In the genomic region with DNA sequence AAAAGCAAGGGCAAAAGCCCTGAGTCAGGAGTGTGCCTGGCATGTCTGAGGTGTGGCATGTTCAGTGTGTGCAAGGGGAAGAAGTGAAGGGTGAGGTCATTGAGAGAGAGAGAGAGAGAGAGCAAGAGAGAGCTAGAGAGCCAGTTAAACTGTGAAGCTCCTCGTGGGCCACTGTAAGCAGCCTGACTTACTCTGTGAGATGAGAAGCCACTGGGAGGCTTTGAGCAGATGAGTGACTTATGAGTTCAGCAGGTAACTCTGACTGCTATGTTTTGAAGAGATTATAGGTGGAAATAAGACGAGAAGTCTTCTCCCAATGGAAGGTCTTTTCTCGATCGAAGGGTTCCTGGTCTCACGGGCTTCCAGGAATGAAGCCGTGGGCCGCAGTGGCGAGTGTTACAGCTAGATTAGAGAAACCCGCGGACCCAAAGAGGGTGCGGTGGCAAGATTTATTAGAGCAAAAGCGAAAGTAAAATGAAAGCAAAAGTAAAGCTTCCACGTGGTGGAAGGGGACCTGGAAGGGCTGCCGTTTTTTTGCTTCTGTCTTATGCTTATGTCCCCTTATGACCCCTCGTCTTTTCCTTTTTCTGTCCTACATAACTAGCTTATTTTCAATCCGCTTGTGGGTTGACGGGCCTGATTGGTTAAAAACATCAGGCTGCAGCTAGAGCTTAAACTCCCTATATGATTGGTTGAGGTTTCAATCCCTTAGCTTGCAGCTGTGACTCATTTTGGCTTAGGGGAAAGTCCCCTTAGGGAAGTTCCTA, we compare ENCODE assay signal across 1 cellular context.
TF ChIP-seq lines count a peak whose summit lies in the region.

No MANE protein-coding gene starts in this region.

TF ChIP-seq in K562, 482 proteins besides CTCF, POLR2A, EP300 and RAD21 (continued from another document and continues in another):
- TF ChIP-seq RERE (CRISPR knock-in tag; IDR thresholded peaks at IDR 0.05; ENCODE audit: borderline replicate concordance) (no peak), FOXM1 (IDR thresholded peaks at IDR 0.05; ENCODE audit: low read depth) (peak; percentile 86), FOXM1 (CRISPR knock-in tag; IDR thresholded peaks at IDR 0.05; ENCODE audit: low read depth) (no peak), SMARCA5 (IDR thresholded peaks at IDR 0.05) (no peak; the same call in 1 of the 2 replicates), EHMT2 (IDR thresholded peaks at IDR 0.05) (peak; percentile 91), ZBTB7A (IDR thresholded peaks at IDR 0.05; ENCODE audit: borderline replicate concordance, control insufficient read depth, low read depth, low read length) (no peak; the same call in 1 of the 2 replicates), ZNF79 (CRISPR knock-in tag; IDR thresholded peaks at IDR 0.05; ENCODE audit: low read depth) (no peak), CBX2 (IDR thresholded peaks at IDR 0.05; ENCODE audit: insufficient read depth, low read length, poor library complexity, severe bottlenecking) (no peak), PBX2 (CRISPR knock-in tag; IDR thresholded peaks at IDR 0.05; ENCODE audit: low read depth) (no peak), PBX2 (tag; conservative IDR thresholded peaks at IDR 0.05; ENCODE audit: low read depth) (peak; percentile 94), NFE2 (IDR thresholded peaks at IDR 0.05; ENCODE audit: low read depth) (0 out of 2 replicates have a peak, but pooled peaks have one; percentile 16), NR2C2 (CRISPR knock-in tag; IDR thresholded peaks at IDR 0.05) (no peak), NR2C2 (tag; IDR thresholded peaks at IDR 0.05) (peak; percentile 73), MXD1 (CRISPR knock-in tag; IDR thresholded peaks at IDR 0.05; ENCODE audit: borderline replicate concordance, poor library complexity, severe bottlenecking) (peak; percentile 87), MBD2 (IDR thresholded peaks at IDR 0.05; ENCODE audit: borderline replicate concordance, low read depth) (no peak), SP2 (IDR thresholded peaks at IDR 0.05; ENCODE audit: extremely low read depth, low read depth, low read length, poor library complexity, severe bottlenecking) (no peak), BACH1 (tag; IDR thresholded peaks at IDR 0.05) (peak; percentile 15; the same call in 1 of the 2 replicates), POLR3G (IDR thresholded peaks at IDR 0.05; ENCODE audit: extremely low read depth, insufficient read length, insufficient replicate concordance) (no peak), RBBP5 (IDR thresholded peaks at IDR 0.05; ENCODE audit: borderline replicate concordance, insufficient read depth, low read length, poor library complexity, severe bottlenecking) (no peak), ATF1 (CRISPR knock-in tag; IDR thresholded peaks at IDR 0.05) (no peak), ATF1 (tag; IDR thresholded peaks at IDR 0.05) (peak; percentile 74), NFXL1 (CRISPR knock-in tag; IDR thresholded peaks at IDR 0.05) (no peak), NR2C1 (IDR thresholded peaks at IDR 0.05) (no peak), NR2C1 (tag; IDR thresholded peaks at IDR 0.05) (peak; percentile 39), RBM25 (IDR thresholded peaks at IDR 0.05; ENCODE audit: low read depth, low read length, severe bottlenecking) (peak; percentile 39), HLTF (IDR thresholded peaks at IDR 0.05) (no peak), RUNX1 (IDR thresholded peaks at IDR 0.05; ENCODE audit: low read depth) (no peak; the same call in 1 of the 2 replicates), SMC3 (conservative IDR thresholded peaks at IDR 0.05; ENCODE audit: insufficient read depth, low read depth, low read length) (no peak), TAF1 (IDR thresholded peaks at IDR 0.05; ENCODE audit: control insufficient read depth, extremely low read depth, insufficient read depth, low read length, severe bottlenecking) (peak; percentile 37), ZNF407 (IDR thresholded peaks at IDR 0.05; ENCODE audit: low read depth) (peak; percentile 74), OTX1 (CRISPR knock-in tag; IDR thresholded peaks at IDR 0.05) (peak; percentile 84)
- TF ChIP-seq, protein P1, sequence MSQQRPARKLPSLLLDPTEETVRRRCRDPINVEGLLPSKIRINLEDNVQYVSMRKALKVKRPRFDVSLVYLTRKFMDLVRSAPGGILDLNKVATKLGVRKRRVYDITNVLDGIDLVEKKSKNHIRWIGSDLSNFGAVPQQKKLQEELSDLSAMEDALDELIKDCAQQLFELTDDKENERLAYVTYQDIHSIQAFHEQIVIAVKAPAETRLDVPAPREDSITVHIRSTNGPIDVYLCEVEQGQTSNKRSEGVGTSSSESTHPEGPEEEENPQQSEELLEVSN (IDR thresholded peaks at IDR 0.05; ENCODE audit: borderline replicate concordance in 1 of 2, extremely low read depth in 1 of 2, insufficient read depth in 1 of 2, insufficient read length in 1 of 2, low read depth in 1 of 2, low read length in 1 of 2, poor library complexity in 1 of 2, severe bottlenecking in 1 of 2) = peak; percentile 41 to 48
- TF ChIP-seq, protein P2, sequence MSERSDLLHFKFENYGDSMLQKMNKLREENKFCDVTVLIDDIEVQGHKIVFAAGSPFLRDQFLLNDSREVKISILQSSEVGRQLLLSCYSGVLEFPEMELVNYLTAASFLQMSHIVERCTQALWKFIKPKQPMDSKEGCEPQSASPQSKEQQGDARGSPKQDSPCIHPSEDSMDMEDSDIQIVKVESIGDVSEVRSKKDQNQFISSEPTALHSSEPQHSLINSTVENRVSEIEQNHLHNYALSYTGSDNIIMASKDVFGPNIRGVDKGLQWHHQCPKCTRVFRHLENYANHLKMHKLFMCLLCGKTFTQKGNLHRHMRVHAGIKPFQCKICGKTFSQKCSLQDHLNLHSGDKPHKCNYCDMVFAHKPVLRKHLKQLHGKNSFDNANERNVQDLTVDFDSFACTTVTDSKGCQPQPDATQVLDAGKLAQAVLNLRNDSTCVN (CRISPR knock-in tag; IDR thresholded peaks at IDR 0.05) = peak; percentile 87
- TF ChIP-seq, protein P3, sequence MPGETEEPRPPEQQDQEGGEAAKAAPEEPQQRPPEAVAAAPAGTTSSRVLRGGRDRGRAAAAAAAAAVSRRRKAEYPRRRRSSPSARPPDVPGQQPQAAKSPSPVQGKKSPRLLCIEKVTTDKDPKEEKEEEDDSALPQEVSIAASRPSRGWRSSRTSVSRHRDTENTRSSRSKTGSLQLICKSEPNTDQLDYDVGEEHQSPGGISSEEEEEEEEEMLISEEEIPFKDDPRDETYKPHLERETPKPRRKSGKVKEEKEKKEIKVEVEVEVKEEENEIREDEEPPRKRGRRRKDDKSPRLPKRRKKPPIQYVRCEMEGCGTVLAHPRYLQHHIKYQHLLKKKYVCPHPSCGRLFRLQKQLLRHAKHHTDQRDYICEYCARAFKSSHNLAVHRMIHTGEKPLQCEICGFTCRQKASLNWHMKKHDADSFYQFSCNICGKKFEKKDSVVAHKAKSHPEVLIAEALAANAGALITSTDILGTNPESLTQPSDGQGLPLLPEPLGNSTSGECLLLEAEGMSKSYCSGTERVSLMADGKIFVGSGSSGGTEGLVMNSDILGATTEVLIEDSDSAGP (CRISPR knock-in tag; IDR thresholded peaks at IDR 0.05) = no peak
